Comparison of ENCODE assay signal across 23 cellular contexts in genomic region chrY:19167319-19167718, GRCh38.
"Had no signal": no experiment of that assay in that cellular context is flagged by ENCODE, and none has a peak within 500 bp of the region (broad histone marks: within the 10 kb centered on the region; RNA-seq: fewer than 3 reads in every experiment).

No MANE protein-coding gene starts in this region.

- DNase-seq: colonic mucosa; dermis blood vessel endothelial cell; effector memory CD4-positive, alpha-beta T cell; gastrocnemius medialis; heart left ventricle; kidney; left lung; mesenchymal stem cell; mucosa of descending colon; naive B cell; stimulated activated CD4-positive, alpha-beta T cell treated with anti-CD3 and anti-CD28 coated beads, Interleukin-2, amount 100 ng/mL, for 24 hours; stimulated activated CD4-positive, alpha-beta T cell treated with anti-CD3 and anti-CD28 coated beads, Interleukin-4, amount 100 ng/mL, for 24 hours; stimulated activated naive CD4-positive, alpha-beta T cell treated with Interleukin-2 at 50 U/mL for 16 hours; stomach; thyroid gland had no signal

- H3K27ac ChIP-seq: colonic mucosa, gastrocnemius medialis, heart left ventricle, hepatocyte, left lung, neutrophil, parathyroid adenoma, right atrium auricular region, stomach, thyroid gland, vagina had no signal

- ATAC-seq: gastrocnemius medialis; heart left ventricle; left lung; mucosa of descending colon; natural killer cell treated with Interleukin-12 subunit alpha and Interleukin-12 subunit beta and Interleukin-15 and Interleukin-18, amount 100 ng/mL, for 72 hours; sciatic nerve; stimulated activated effector memory CD8-positive, alpha-beta T cell treated with anti-CD3 and anti-CD28 coated beads, Interleukin-12 subunit alpha, Interleukin-12 subunit beta, amount 100 ng/mL, for 72 hours had no signal
